In genomic region chr2:44578401-44579135, GRCh38 we compare ENCODE assay signal across 9 cellular contexts.
A peak's percentile ranks its signal among the peaks of the same experiment; 100 is the strongest.
DNase-seq lines count a peak whose midpoint lies in the region; ATAC-seq lines count a peak whose summit lies in the region.
"Had no signal": no experiment of that assay in that cellular context is flagged by ENCODE, and none has a peak within 500 bp of the region (broad histone marks: within the 10 kb centered on the region; RNA-seq: fewer than 3 reads in every experiment).

No MANE protein-coding gene starts in this region.

- H3K4me1 Mint-ChIP-seq in activated naive CD8-positive, alpha-beta T cell treated with anti-CD3 and anti-CD28 coated beads, Interleukin-2, amount 10 ng/mL, durations not matched to agents 7 days and 5 days = peaks cover 22% of the 10 kb centered on the region

- H3K27ac Mint-ChIP-seq in activated naive CD8-positive, alpha-beta T cell treated with anti-CD3 and anti-CD28 coated beads, Interleukin-2, amount 10 ng/mL, durations not matched to agents 7 days and 5 days = peak overlapping the region; percentile 55

- peak overlapping the region; percentile 71 for H3K4me3 Mint-ChIP-seq in activated naive CD8-positive, alpha-beta T cell treated with anti-CD3 and anti-CD28 coated beads, Interleukin-2, amount 10 ng/mL, durations not matched to agents 7 days and 5 days

- ATAC-seq in GM18867 (IDR thresholded peaks at IDR 0.05; ENCODE audit: unreplicated experiment) (peak; percentile 74), HG03432 (IDR thresholded peaks at IDR 0.05; ENCODE audit: unreplicated experiment) (peak; percentile 79)
- peak; percentile 44 for ATAC-seq in activated naive CD8-positive, alpha-beta T cell treated with anti-CD3 and anti-CD28 coated beads, Interleukin-2, amount 10 ng/mL, durations not matched to agents 7 days and 5 days (ENCODE audit: low read depth)

- peaks cover 2% of the 10 kb centered on the region for H3K36me3 Mint-ChIP-seq in activated naive CD8-positive, alpha-beta T cell treated with anti-CD3 and anti-CD28 coated beads, Interleukin-2, amount 10 ng/mL, durations not matched to agents 7 days and 5 days

- no peaks in the 10 kb centered on the region for H3K9me3 Mint-ChIP-seq in activated naive CD8-positive, alpha-beta T cell treated with anti-CD3 and anti-CD28 coated beads, Interleukin-2, amount 10 ng/mL, durations not matched to agents 7 days and 5 days

- DNase-seq in activated naive CD8-positive, alpha-beta T cell treated with anti-CD3 and anti-CD28 coated beads, Interleukin-2, amount 10 ng/mL, durations not matched to agents 7 days and 5 days = no peak
- DNase-seq in renal cortical epithelial cell (ENCODE audit: low read depth) (peak; percentile 84), SK-N-DZ (ENCODE audit: low spot score) (no peak), LoVo (ENCODE audit: low spot score) (no peak), activated gamma-delta T cell (lab: John Stamatoyannopoulos, UW) (no peak)
- DNase-seq in activated effector memory CD4-positive, alpha-beta T cell treated with Interleukin-2 at 50 U/mL for 16 hours = no peak
- DNase-seq: adrenal gland had no signal

- H3K27me3 Mint-ChIP-seq in activated naive CD8-positive, alpha-beta T cell treated with anti-CD3 and anti-CD28 coated beads, Interleukin-2, amount 10 ng/mL, durations not matched to agents 7 days and 5 days = no peaks in the 10 kb centered on the region

- POLR2A ChIA-PET in activated naive CD8-positive, alpha-beta T cell treated with anti-CD3 and anti-CD28 coated beads, Interleukin-2, amount 10 ng/mL, durations not matched to agents 7 days and 5 days (lab: Charles Lee) = interaction anchor here (1.1 kb wide), 1 partner anchor 38 kb away, joined by 3 read pairs; no protein-coding TSS in a partner anchor
